ENCODE assay signal across 1 cellular context in genomic region chr3:38454179-38454883, GRCh38.
A peak's percentile ranks its signal among the peaks of the same experiment; 100 is the strongest.
TF ChIP-seq lines count a peak whose summit lies in the region.

No MANE protein-coding gene starts in this region.

TF ChIP-seq in HepG2, 621 proteins besides CTCF, POLR2A, EP300 and RAD21 (continued from another document and continues in another):
- TF ChIP-seq SP5 (CRISPR knock-in tag; IDR thresholded peaks at IDR 0.05; ENCODE audit: borderline replicate concordance, low read depth) (0 out of 2 replicates have a peak, but pooled peaks have one; percentile 15), MXI1 (IDR thresholded peaks at IDR 0.05; ENCODE audit: borderline replicate concordance, low read depth, low read length) (no peak; the same call in 2 of the 3 replicates), ZNF292 (CRISPR knock-in tag; IDR thresholded peaks at IDR 0.05; ENCODE audit: borderline replicate concordance, low read depth) (no peak), HNRNPH1 (optimal IDR thresholded peaks at IDR 0.05; ENCODE audit: low read depth, low read length) (no peak), ZSCAN12 (CRISPR knock-in tag; IDR thresholded peaks at IDR 0.05) (no peak), ZNF7 (CRISPR knock-in tag; IDR thresholded peaks at IDR 0.05) (no peak), ZNF660 (CRISPR knock-in tag; IDR thresholded peaks at IDR 0.05; ENCODE audit: borderline replicate concordance, low read depth) (no peak), ZFP37 (CRISPR knock-in tag; IDR thresholded peaks at IDR 0.05; ENCODE audit: borderline replicate concordance) (no peak; the same call in 1 of the 2 replicates), HNRNPLL (IDR thresholded peaks at IDR 0.05; ENCODE audit: low read depth, low read length, poor library complexity, severe bottlenecking) (peak; percentile 18), SNAPC4 (CRISPR knock-in tag; IDR thresholded peaks at IDR 0.05) (no peak), MNT (IDR thresholded peaks at IDR 0.05) (no peak), ZFP90 (CRISPR knock-in tag; IDR thresholded peaks at IDR 0.05; ENCODE audit: borderline replicate concordance) (no peak), SMC3 (IDR thresholded peaks at IDR 0.05; ENCODE audit: low read length) (no peak), ZNF607 (CRISPR knock-in tag; IDR thresholded peaks at IDR 0.05; ENCODE audit: borderline replicate concordance) (no peak), DNMT1 (CRISPR knock-in tag; IDR thresholded peaks at IDR 0.05) (no peak), PHF21A (CRISPR knock-in tag; IDR thresholded peaks at IDR 0.05) (no peak), MAFK (conservative IDR thresholded peaks at IDR 0.05 in 1 of 2, IDR thresholded peaks at IDR 0.05 in 1 of 2; ENCODE audit: low read length in 2 of 2) (no peak), ZNF564 (CRISPR knock-in tag; IDR thresholded peaks at IDR 0.05) (0 out of 2 replicates have a peak, but pooled peaks have one; percentile 33), ZNF891 (CRISPR knock-in tag; IDR thresholded peaks at IDR 0.05) (0 out of 2 replicates have a peak, but pooled peaks have one; percentile 5), PRPF4 (IDR thresholded peaks at IDR 0.05; ENCODE audit: low read depth, low read length, poor library complexity, severe bottlenecking) (no peak), ZNF160 (CRISPR knock-in tag; IDR thresholded peaks at IDR 0.05) (no peak), ZNF570 (CRISPR knock-in tag; IDR thresholded peaks at IDR 0.05; ENCODE audit: borderline replicate concordance) (no peak), GTF2F1 (IDR thresholded peaks at IDR 0.05; ENCODE audit: low read length) (no peak), ZNF652 (CRISPR knock-in tag; IDR thresholded peaks at IDR 0.05; ENCODE audit: borderline replicate concordance, low read depth) (no peak), ZNF24 (IDR thresholded peaks at IDR 0.05) (no peak), CEBPG (CRISPR knock-in tag; IDR thresholded peaks at IDR 0.05) (no peak), ZBTB7B (CRISPR knock-in tag; IDR thresholded peaks at IDR 0.05) (no peak; the same call in 1 of the 2 replicates), NKX3-1 (CRISPR knock-in tag; IDR thresholded peaks at IDR 0.05) (no peak), KMT2B (CRISPR knock-in tag; IDR thresholded peaks at IDR 0.05) (no peak), ZNF577 (CRISPR knock-in tag; IDR thresholded peaks at IDR 0.05; ENCODE audit: borderline replicate concordance, low read depth) (no peak), RARA (CRISPR knock-in tag; IDR thresholded peaks at IDR 0.05) (no peak), ATF7-NPFF (CRISPR knock-in tag; IDR thresholded peaks at IDR 0.05; ENCODE audit: low read depth) (no peak), RBM22 (optimal IDR thresholded peaks at IDR 0.05; ENCODE audit: low read length) (peak; percentile 8), ZNF124 (CRISPR knock-in tag; IDR thresholded peaks at IDR 0.05) (no peak), KLF16 (CRISPR knock-in tag; IDR thresholded peaks at IDR 0.05) (no peak), SRF (IDR thresholded peaks at IDR 0.05; ENCODE audit: low read depth, low read length) (no peak), MIER3 (CRISPR knock-in tag; IDR thresholded peaks at IDR 0.05; ENCODE audit: borderline replicate concordance) (no peak), CERS6 (CRISPR knock-in tag; IDR thresholded peaks at IDR 0.05) (no peak), CC2D1A (CRISPR knock-in tag; IDR thresholded peaks at IDR 0.05) (no peak), BHLHE40 (IDR thresholded peaks at IDR 0.05; ENCODE audit: low read length) (no peak), GZF1 (CRISPR knock-in tag; IDR thresholded peaks at IDR 0.05) (no peak), WIZ (CRISPR knock-in tag; IDR thresholded peaks at IDR 0.05) (no peak), ZNF12 (CRISPR knock-in tag; IDR thresholded peaks at IDR 0.05) (no peak), XRCC5 (optimal IDR thresholded peaks at IDR 0.05; ENCODE audit: low read length) (no peak), ZSCAN9 (CRISPR knock-in tag; IDR thresholded peaks at IDR 0.05; ENCODE audit: borderline replicate concordance) (no peak), ZNF446 (CRISPR knock-in tag; IDR thresholded peaks at IDR 0.05) (0 out of 2 replicates have a peak, but pooled peaks have one; percentile 44), ZNF484 (CRISPR knock-in tag; IDR thresholded peaks at IDR 0.05; ENCODE audit: borderline replicate concordance, low read depth) (no peak), STAT5B (CRISPR knock-in tag; IDR thresholded peaks at IDR 0.05) (no peak), RNF2 (conservative IDR thresholded peaks at IDR 0.05; ENCODE audit: low read depth) (no peak), SKI (IDR thresholded peaks at IDR 0.05; ENCODE audit: partially characterized antibody) (no peak), RORA (CRISPR knock-in tag; IDR thresholded peaks at IDR 0.05) (no peak), ELF4 (CRISPR knock-in tag; IDR thresholded peaks at IDR 0.05; ENCODE audit: borderline replicate concordance) (0 out of 2 replicates have a peak, but pooled peaks have one; percentile 17)
- TF ChIP-seq, protein P1, sequence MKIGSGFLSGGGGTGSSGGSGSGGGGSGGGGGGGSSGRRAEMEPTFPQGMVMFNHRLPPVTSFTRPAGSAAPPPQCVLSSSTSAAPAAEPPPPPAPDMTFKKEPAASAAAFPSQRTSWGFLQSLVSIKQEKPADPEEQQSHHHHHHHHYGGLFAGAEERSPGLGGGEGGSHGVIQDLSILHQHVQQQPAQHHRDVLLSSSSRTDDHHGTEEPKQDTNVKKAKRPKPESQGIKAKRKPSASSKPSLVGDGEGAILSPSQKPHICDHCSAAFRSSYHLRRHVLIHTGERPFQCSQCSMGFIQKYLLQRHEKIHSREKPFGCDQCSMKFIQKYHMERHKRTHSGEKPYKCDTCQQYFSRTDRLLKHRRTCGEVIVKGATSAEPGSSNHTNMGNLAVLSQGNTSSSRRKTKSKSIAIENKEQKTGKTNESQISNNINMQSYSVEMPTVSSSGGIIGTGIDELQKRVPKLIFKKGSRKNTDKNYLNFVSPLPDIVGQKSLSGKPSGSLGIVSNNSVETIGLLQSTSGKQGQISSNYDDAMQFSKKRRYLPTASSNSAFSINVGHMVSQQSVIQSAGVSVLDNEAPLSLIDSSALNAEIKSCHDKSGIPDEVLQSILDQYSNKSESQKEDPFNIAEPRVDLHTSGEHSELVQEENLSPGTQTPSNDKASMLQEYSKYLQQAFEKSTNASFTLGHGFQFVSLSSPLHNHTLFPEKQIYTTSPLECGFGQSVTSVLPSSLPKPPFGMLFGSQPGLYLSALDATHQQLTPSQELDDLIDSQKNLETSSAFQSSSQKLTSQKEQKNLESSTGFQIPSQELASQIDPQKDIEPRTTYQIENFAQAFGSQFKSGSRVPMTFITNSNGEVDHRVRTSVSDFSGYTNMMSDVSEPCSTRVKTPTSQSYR (CRISPR knock-in tag; IDR thresholded peaks at IDR 0.05; ENCODE audit: borderline replicate concordance): no peak
- TF ChIP-seq, protein P2, sequence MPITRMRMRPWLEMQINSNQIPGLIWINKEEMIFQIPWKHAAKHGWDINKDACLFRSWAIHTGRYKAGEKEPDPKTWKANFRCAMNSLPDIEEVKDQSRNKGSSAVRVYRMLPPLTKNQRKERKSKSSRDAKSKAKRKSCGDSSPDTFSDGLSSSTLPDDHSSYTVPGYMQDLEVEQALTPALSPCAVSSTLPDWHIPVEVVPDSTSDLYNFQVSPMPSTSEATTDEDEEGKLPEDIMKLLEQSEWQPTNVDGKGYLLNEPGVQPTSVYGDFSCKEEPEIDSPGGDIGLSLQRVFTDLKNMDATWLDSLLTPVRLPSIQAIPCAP (CRISPR knock-in tag; IDR thresholded peaks at IDR 0.05; ENCODE audit: low read depth): no peak
- TF ChIP-seq, protein P3, sequence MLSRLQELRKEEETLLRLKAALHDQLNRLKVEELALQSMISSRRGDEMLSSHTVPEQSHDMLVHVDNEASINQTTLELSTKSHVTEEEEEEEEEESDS (CRISPR knock-in tag; IDR thresholded peaks at IDR 0.05; ENCODE audit: borderline replicate concordance): no peak
- TF ChIP-seq, protein P4, sequence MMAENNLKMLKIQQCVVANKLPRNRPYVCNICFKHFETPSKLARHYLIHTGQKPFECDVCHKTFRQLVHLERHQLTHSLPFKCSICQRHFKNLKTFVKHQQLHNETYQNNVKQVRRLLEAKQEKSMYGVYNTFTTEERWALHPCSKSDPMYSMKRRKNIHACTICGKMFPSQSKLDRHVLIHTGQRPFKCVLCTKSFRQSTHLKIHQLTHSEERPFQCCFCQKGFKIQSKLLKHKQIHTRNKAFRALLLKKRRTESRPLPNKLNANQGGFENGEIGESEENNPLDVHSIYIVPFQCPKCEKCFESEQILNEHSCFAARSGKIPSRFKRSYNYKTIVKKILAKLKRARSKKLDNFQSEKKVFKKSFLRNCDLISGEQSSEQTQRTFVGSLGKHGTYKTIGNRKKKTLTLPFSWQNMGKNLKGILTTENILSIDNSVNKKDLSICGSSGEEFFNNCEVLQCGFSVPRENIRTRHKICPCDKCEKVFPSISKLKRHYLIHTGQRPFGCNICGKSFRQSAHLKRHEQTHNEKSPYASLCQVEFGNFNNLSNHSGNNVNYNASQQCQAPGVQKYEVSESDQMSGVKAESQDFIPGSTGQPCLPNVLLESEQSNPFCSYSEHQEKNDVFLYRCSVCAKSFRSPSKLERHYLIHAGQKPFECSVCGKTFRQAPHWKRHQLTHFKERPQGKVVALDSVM (CRISPR knock-in tag; IDR thresholded peaks at IDR 0.05): no peak
- TF ChIP-seq, protein P5, sequence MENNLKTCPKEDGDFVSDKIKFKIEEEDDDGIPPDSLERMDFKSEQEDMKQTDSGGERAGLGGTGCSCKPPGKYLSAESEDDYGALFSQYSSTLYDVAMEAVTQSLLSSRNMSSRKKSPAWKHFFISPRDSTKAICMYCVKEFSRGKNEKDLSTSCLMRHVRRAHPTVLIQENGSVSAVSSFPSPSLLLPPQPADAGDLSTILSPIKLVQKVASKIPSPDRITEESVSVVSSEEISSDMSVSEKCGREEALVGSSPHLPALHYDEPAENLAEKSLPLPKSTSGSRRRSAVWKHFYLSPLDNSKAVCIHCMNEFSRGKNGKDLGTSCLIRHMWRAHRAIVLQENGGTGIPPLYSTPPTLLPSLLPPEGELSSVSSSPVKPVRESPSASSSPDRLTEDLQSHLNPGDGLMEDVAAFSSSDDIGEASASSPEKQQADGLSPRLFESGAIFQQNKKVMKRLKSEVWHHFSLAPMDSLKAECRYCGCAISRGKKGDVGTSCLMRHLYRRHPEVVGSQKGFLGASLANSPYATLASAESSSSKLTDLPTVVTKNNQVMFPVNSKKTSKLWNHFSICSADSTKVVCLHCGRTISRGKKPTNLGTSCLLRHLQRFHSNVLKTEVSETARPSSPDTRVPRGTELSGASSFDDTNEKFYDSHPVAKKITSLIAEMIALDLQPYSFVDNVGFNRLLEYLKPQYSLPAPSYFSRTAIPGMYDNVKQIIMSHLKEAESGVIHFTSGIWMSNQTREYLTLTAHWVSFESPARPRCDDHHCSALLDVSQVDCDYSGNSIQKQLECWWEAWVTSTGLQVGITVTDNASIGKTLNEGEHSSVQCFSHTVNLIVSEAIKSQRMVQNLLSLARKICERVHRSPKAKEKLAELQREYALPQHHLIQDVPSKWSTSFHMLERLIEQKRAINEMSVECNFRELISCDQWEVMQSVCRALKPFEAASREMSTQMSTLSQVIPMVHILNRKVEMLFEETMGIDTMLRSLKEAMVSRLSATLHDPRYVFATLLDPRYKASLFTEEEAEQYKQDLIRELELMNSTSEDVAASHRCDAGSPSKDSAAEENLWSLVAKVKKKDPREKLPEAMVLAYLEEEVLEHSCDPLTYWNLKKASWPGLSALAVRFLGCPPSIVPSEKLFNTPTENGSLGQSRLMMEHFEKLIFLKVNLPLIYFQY (CRISPR knock-in tag; IDR thresholded peaks at IDR 0.05; ENCODE audit: borderline replicate concordance): no peak
